Comparison of ENCODE assay signal across 1 cellular context in the genomic region with DNA sequence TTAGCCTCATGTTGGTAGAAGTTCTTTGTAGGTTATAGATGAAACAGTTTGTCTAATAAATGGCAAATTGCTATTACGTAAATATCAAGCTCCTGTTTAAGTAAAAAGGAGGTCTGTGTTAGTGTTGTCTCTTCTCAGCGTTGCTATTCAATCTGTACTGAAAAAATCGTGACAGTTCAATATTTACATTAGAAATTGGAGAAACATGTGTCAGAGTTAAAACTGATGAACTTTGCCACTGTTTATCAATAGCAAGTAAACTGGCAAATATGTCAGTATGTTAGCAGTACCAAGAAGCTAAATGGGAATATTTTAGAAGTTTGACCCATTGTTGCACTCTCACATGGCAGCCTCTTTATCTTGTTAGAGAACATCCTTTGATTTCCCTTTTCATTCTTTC.
TF ChIP-seq lines count a peak whose summit lies in the region.

No MANE protein-coding gene starts in this region.

TF ChIP-seq in HepG2, 621 proteins besides CTCF, POLR2A, EP300 and RAD21 (continued from another document):
- TF ChIP-seq ZNF34 (CRISPR knock-in tag; IDR thresholded peaks at IDR 0.05; ENCODE audit: borderline replicate concordance) (no peak), ASH2L (IDR thresholded peaks at IDR 0.05; ENCODE audit: insufficient read length, low read depth, low read length) (peak; percentile 55), NFRKB (IDR thresholded peaks at IDR 0.05) (no peak), STAT5B (CRISPR knock-in tag; IDR thresholded peaks at IDR 0.05) (no peak), PPARG (CRISPR knock-in tag; conservative IDR thresholded peaks at IDR 0.05) (peak; percentile 99), FOXK2 (IDR thresholded peaks at IDR 0.05) (peak; percentile 73), SMARCC2 (IDR thresholded peaks at IDR 0.05) (0 out of 2 replicates have a peak, but pooled peaks have one; percentile 3), ZNF24 (IDR thresholded peaks at IDR 0.05) (no peak), SOX6 (IDR thresholded peaks at IDR 0.05) (no peak), SOX6 (CRISPR knock-in tag; IDR thresholded peaks at IDR 0.05) (peak; percentile 90), ONECUT2 (CRISPR knock-in tag; IDR thresholded peaks at IDR 0.05) (no peak), STAG1 (CRISPR knock-in tag; IDR thresholded peaks at IDR 0.05) (peak; percentile 19), ZNF790 (CRISPR knock-in tag; IDR thresholded peaks at IDR 0.05; ENCODE audit: borderline replicate concordance) (no peak), RCOR2 (CRISPR knock-in tag; IDR thresholded peaks at IDR 0.05) (peak; percentile 78), POLR2AphosphoS2 (IDR thresholded peaks at IDR 0.05; ENCODE audit: low read depth, low read length) (no peak), EZH2 (conservative IDR thresholded peaks at IDR 0.05; ENCODE audit: low read depth, low read length) (no peak), RFX5 (IDR thresholded peaks at IDR 0.05; ENCODE audit: low read depth, low read length) (no peak), ZBTB20 (CRISPR knock-in tag; IDR thresholded peaks at IDR 0.05; ENCODE audit: borderline replicate concordance, low read depth) (peak; percentile 71; the same call in 1 of the 2 replicates), REPIN1 (CRISPR knock-in tag; IDR thresholded peaks at IDR 0.05; ENCODE audit: borderline replicate concordance, low read depth) (no peak), FOXC1 (CRISPR knock-in tag; IDR thresholded peaks at IDR 0.05; ENCODE audit: borderline replicate concordance) (no peak)
- TF ChIP-seq, protein P1, sequence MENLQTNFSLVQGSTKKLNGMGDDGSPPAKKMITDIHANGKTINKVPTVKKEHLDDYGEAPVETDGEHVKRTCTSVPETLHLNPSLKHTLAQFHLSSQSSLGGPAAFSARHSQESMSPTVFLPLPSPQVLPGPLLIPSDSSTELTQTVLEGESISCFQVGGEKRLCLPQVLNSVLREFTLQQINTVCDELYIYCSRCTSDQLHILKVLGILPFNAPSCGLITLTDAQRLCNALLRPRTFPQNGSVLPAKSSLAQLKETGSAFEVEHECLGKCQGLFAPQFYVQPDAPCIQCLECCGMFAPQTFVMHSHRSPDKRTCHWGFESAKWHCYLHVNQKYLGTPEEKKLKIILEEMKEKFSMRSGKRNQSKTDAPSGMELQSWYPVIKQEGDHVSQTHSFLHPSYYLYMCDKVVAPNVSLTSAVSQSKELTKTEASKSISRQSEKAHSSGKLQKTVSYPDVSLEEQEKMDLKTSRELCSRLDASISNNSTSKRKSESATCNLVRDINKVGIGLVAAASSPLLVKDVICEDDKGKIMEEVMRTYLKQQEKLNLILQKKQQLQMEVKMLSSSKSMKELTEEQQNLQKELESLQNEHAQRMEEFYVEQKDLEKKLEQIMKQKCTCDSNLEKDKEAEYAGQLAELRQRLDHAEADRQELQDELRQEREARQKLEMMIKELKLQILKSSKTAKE (CRISPR knock-in tag; IDR thresholded peaks at IDR 0.05; ENCODE audit: borderline replicate concordance) = no peak; the same call in 1 of the 2 replicates
- TF ChIP-seq, protein P2, sequence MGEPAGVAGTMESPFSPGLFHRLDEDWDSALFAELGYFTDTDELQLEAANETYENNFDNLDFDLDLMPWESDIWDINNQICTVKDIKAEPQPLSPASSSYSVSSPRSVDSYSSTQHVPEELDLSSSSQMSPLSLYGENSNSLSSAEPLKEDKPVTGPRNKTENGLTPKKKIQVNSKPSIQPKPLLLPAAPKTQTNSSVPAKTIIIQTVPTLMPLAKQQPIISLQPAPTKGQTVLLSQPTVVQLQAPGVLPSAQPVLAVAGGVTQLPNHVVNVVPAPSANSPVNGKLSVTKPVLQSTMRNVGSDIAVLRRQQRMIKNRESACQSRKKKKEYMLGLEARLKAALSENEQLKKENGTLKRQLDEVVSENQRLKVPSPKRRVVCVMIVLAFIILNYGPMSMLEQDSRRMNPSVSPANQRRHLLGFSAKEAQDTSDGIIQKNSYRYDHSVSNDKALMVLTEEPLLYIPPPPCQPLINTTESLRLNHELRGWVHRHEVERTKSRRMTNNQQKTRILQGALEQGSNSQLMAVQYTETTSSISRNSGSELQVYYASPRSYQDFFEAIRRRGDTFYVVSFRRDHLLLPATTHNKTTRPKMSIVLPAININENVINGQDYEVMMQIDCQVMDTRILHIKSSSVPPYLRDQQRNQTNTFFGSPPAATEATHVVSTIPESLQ (CRISPR knock-in tag; conservative IDR thresholded peaks at IDR 0.05) = no peak
- TF ChIP-seq, protein P3, sequence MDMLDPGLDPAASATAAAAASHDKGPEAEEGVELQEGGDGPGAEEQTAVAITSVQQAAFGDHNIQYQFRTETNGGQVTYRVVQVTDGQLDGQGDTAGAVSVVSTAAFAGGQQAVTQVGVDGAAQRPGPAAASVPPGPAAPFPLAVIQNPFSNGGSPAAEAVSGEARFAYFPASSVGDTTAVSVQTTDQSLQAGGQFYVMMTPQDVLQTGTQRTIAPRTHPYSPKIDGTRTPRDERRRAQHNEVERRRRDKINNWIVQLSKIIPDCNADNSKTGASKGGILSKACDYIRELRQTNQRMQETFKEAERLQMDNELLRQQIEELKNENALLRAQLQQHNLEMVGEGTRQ (IDR thresholded peaks at IDR 0.05; ENCODE audit: low read depth, low read length) = no peak
- TF ChIP-seq, protein P3 (CRISPR knock-in tag; IDR thresholded peaks at IDR 0.05; ENCODE audit: borderline replicate concordance) = no peak
- TF ChIP-seq, protein P4, sequence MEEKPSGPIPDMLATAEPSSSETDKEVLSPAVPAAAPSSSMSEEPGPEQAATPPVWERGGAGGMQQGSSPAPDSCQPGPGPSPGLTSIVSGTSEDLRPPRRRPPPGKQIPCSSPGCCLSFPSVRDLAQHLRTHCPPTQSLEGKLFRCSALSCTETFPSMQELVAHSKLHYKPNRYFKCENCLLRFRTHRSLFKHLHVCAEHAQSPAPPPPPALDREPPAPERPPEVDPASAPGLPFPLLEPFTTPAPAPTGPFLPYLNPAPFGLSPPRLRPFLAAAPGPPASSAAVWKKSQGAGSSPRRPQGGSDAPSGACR (CRISPR knock-in tag; IDR thresholded peaks at IDR 0.05) = 0 out of 2 replicates have a peak, but pooled peaks have one; percentile 62
- TF ChIP-seq, protein P5, sequence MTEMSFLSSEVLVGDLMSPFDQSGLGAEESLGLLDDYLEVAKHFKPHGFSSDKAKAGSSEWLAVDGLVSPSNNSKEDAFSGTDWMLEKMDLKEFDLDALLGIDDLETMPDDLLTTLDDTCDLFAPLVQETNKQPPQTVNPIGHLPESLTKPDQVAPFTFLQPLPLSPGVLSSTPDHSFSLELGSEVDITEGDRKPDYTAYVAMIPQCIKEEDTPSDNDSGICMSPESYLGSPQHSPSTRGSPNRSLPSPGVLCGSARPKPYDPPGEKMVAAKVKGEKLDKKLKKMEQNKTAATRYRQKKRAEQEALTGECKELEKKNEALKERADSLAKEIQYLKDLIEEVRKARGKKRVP (CRISPR knock-in tag; IDR thresholded peaks at IDR 0.05) = peak in 1 of 2 experiments; percentile 52; a peak in 1 of 4 replicates
TF ChIP-seq in HepG2: peak in this region for 124.
